8 cellular contexts compared by ENCODE assay signal in the genomic region with DNA sequence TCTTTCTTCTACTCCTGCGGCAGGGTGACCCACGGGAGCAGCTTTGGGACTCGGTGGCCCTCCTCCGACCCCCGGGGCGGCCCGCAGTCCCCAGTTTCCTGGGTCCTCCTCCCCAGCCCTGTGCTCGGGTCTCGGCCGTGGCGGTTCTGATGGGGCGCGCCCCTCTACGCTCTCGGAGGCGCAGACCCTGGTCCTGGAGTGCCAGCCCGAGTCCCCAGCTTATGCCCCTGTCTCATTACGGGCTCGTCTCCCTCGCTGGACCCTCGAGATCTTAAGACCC. TPM values are rescaled to one million over a fixed set of nuclear protein-coding genes. Genes with fewer than 3 reads are reported as not detected.
DNase-seq lines count a peak whose midpoint lies in the region; ATAC-seq and TF ChIP-seq lines count a peak whose summit lies in the region.

No MANE protein-coding gene starts in this region.

- H3K4me1 ChIP-seq in suprapubic skin = peaks cover 69% of the 10 kb centered on the region

- ATAC-seq in GM18498 (IDR thresholded peaks at IDR 0.05; ENCODE audit: unreplicated experiment) (peak; percentile 13), HG03135 (IDR thresholded peaks at IDR 0.05; ENCODE audit: unreplicated experiment) (peak; percentile 13), left lobe of liver (peak; percentile 7)

- no peak for TF ChIP-seq POLR2A in suprapubic skin (IDR thresholded peaks at IDR 0.05)

- DNase-seq in astrocyte of the spinal cord (ENCODE audit: low read depth, low spot score) (no peak), left lobe of liver (ENCODE audit: low spot score) (no peak), suprapubic skin (ENCODE audit: low spot score in 2 of 2) (no peak), SK-N-DZ (ENCODE audit: low spot score) (no peak), EL (no peak), DMS53 treated with DMSO at 0.1 percent for 48 hours (lab: John Stamatoyannopoulos, UW; ENCODE audit: unreplicated experiment) (no peak)

- no CpG with 5 or more reads among the region's 21 CpGs for WGBS in suprapubic skin

- TF ChIP-seq EP300 in suprapubic skin (IDR thresholded peaks at IDR 0.05) = no peak

- H3K27ac ChIP-seq in suprapubic skin = peak overlapping the region; percentile 98

- peak overlapping the region; percentile 77 for H3K4me3 ChIP-seq in astrocyte of the spinal cord (ENCODE audit: low read depth, low read length)
- peak overlapping the region; percentile 92 for H3K4me3 ChIP-seq in suprapubic skin

- peaks cover 30% of the 10 kb centered on the region for H3K36me3 ChIP-seq in suprapubic skin

- no peaks in the 10 kb centered on the region for H3K27me3 ChIP-seq in suprapubic skin

- no peaks in the 10 kb centered on the region for H3K9me3 ChIP-seq in suprapubic skin

- in situ Hi-C loops in astrocyte of the spinal cord (cut with HindIII; ENCODE audit: low sequenced_read_pairs) = no loop called here

- TF ChIP-seq CTCF in astrocyte of the spinal cord (IDR thresholded peaks at IDR 0.05; ENCODE audit: low read depth, low read length) = no peak
- no peak for TF ChIP-seq CTCF in suprapubic skin (IDR thresholded peaks at IDR 0.05)

RNA-seq across cellular contexts. Expression of a gene that starts 0.4 kb away (rescaled TPM):
- total RNA-seq in left lobe of liver (2.8 TPM), suprapubic skin (100 to 1,000 TPM; 160 to 319 (median 193) TPM)
- 3.5 and 7.4 TPM in 2 replicates for polyA plus RNA-seq in SK-N-DZ (2014; cell fraction: cytosol; rRNA removed)
- 5.1 and 5.3 TPM in 2 replicates for polyA plus RNA-seq in SK-N-DZ (2014; cell fraction: nucleus; rRNA removed)

RNA-seq across cellular contexts. Expression of a gene that starts 45.2 kb away (rescaled TPM):
- total RNA-seq in left lobe of liver (1.7 TPM), suprapubic skin (10 to 100 TPM; 13.3 to 36.6 (median 22.9) TPM)
- 0.14 and 0.19 TPM in 2 replicates for polyA plus RNA-seq in SK-N-DZ (2014; cell fraction: cytosol; rRNA removed)
- 0.14 TPM in 1 of 2 replicates, not detected in the other for polyA plus RNA-seq in SK-N-DZ (2014; cell fraction: nucleus; rRNA removed)

Comparison
In these comparisons a context has a peak if more than half of its experiments do, and no peak if none do; other contexts are left out.
1. RNA of a gene that starts 0.4 kb away (total RNA-seq): 160 to 319 TPM in suprapubic skin; 2.8 TPM in left lobe of liver (single experiment); every median in the first group is over 10 times any median in the second.
2. Peak in every context shown above with its lines, with median percentiles within 50 percentile points of each other: ATAC-seq.